ENCODE assay signal across 16 cellular contexts in the genomic region with DNA sequence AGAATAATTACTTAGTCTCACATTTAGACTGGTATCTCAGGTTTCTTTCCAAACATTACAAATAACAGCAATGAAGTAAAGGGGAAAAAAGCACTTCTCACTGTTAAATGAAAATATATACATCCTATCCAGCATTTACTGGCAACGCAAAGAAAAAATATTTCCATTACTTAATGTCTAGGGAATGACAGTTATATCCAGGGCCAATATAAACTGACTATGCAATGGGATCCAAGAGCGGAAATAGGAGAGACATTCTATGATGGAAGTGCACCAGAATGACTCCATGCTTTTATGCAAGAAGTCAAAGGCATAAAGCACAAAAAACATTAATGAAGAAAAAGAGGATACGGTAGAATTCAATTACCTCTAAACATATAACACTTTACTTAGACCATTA.
A peak's percentile ranks its signal among the peaks of the same experiment; 100 is the strongest.
DNase-seq lines count a peak whose midpoint lies in the region; TF ChIP-seq lines count a peak whose summit lies in the region.
"Had no signal": no experiment of that assay in that cellular context is flagged by ENCODE, and none has a peak within 500 bp of the region (broad histone marks: within the 10 kb centered on the region; RNA-seq: fewer than 3 reads in every experiment).

No MANE protein-coding gene starts in this region.

- no peaks in the 10 kb centered on the region for H3K36me3 ChIP-seq in adrenal gland (replicated peaks in 1 of 2)
- H3K36me3 ChIP-seq: BLaER1 had no signal

- WGBS in adrenal gland, 4 donors, result 85 to 92% (median 89%) methylated on average over 3 of the region's 3 CpGs

- H3K27ac ChIP-seq in adrenal gland, result no peak overlapping the region
- H3K27ac ChIP-seq: A549, BLaER1 had no signal

- peak overlapping the region; percentile 84 for H3K27ac Mint-ChIP-seq in mesothelial cell of epicardium
- H3K27ac Mint-ChIP-seq: CD8-positive, alpha-beta memory T cell had no signal

- H3K4me3 Mint-ChIP-seq in mesothelial cell of epicardium, result no peak overlapping the region
- H3K4me3 Mint-ChIP-seq: CD8-positive, alpha-beta memory T cell; HFFc6 had no signal

- peaks cover 9% of the 10 kb centered on the region for H3K36me3 Mint-ChIP-seq in mesothelial cell of epicardium
- H3K36me3 Mint-ChIP-seq: CD8-positive, alpha-beta memory T cell had no signal

- in situ Hi-C loops in astrocyte of the spinal cord (cut with HindIII; ENCODE audit: low sequenced_read_pairs), result no loop called here

- H3K9me3 ChIP-seq in adrenal gland (replicated peaks in 1 of 3), result no peaks in the 10 kb centered on the region
- H3K9me3 ChIP-seq: A549, BLaER1, Caco-2 had no signal

- no peak for TF ChIP-seq CTCF in astrocyte of the spinal cord (IDR thresholded peaks at IDR 0.05; ENCODE audit: low read depth, low read length)
- TF ChIP-seq CTCF in mesothelial cell of epicardium (IDR thresholded peaks at IDR 0.05; ENCODE audit: unreplicated experiment), result no peak
- no peak for TF ChIP-seq CTCF in adrenal gland (IDR thresholded peaks at IDR 0.05)

- no peaks in the 10 kb centered on the region for H3K27me3 Mint-ChIP-seq in mesothelial cell of epicardium (ENCODE audit: low read depth)
- H3K27me3 Mint-ChIP-seq: CD8-positive, alpha-beta memory T cell had no signal

- intact Hi-C loops in adrenal gland (cut with DNase I), result no loop called here

- DNase-seq in astrocyte of the spinal cord (ENCODE audit: low read depth, low spot score), result peak; percentile 15
- DNase-seq in dermis microvascular lymphatic vessel endothelial cell (ENCODE audit: low read depth in 2 of 2), result peak; percentile 7 to 17
- no peak for DNase-seq in mesothelial cell of epicardium (ENCODE audit: low spot score in 2 of 2, unreplicated experiment in 2 of 2)
- no peak for DNase-seq in HPDE6-E6E7 (ENCODE audit: extremely low spot score)
- DNase-seq in NCI-H1048 (lab: John Stamatoyannopoulos, UW), result no peak
- DNase-seq in iPS-NIHi11 (ENCODE audit: low spot score), result no peak
- no peak for DNase-seq in adrenal gland
- DNase-seq: AML-193; Caco-2; CD8-positive, alpha-beta memory T cell; DND-41; GDM1; HCEC 1CT; HFFc6 had no signal

- H3K9me3 Mint-ChIP-seq in mesothelial cell of epicardium, result no peaks in the 10 kb centered on the region
- H3K9me3 Mint-ChIP-seq: HFFc6 had no signal

- no peaks in the 10 kb centered on the region for H3K27me3 ChIP-seq in adrenal gland
- H3K27me3 ChIP-seq: BLaER1 had no signal

- peaks cover 28% of the 10 kb centered on the region for H3K4me1 Mint-ChIP-seq in mesothelial cell of epicardium
- H3K4me1 Mint-ChIP-seq: CD8-positive, alpha-beta memory T cell had no signal

- peaks cover 4 to 26% of the 10 kb centered on the region in 2 donors for H3K4me1 ChIP-seq in adrenal gland (replicated peaks in 1 of 2)
- H3K4me1 ChIP-seq: BLaER1, Caco-2 had no signal

- H3K4me3 ChIP-seq in astrocyte of the spinal cord (ENCODE audit: low read depth, low read length) (no peak overlapping the region), adrenal gland (no peak overlapping the region)
- H3K4me3 ChIP-seq: A549, BLaER1 had no signal

- no peak for TF ChIP-seq POLR2A in adrenal gland (IDR thresholded peaks at IDR 0.05)

Comparison
In these comparisons a context has a peak if more than half of its experiments do, and no peak if none do; other contexts are left out.
1. DNase-seq: peak in astrocyte of the spinal cord (single experiment) and dermis microvascular lymphatic vessel endothelial cell (2 of 2); none in mesothelial cell of epicardium (0 of 2), HPDE6-E6E7 (single experiment), NCI-H1048 (single experiment), iPS-NIHi11 (single experiment) and adrenal gland (0 of 7).